ENCODE assay signal across 1 cellular context in genomic region chr22:38317995-38318715, GRCh38.
TF ChIP-seq lines count a peak whose summit lies in the region.

No MANE protein-coding gene starts in this region.

TF ChIP-seq in K562, 482 proteins besides CTCF, POLR2A, EP300 and RAD21 (continued from another document and continues in another):
- no peak for TF ChIP-seq IRF9 (tag; IDR thresholded peaks at IDR 0.05)
- no peak for TF ChIP-seq E2F8 (IDR thresholded peaks at IDR 0.05; ENCODE audit: low read depth, partially characterized antibody)
- TF ChIP-seq NFIX (CRISPR knock-in tag; IDR thresholded peaks at IDR 0.05; ENCODE audit: low read depth): no peak
- no peak for TF ChIP-seq KDM4B (IDR thresholded peaks at IDR 0.05; ENCODE audit: borderline replicate concordance in 2 of 2, low read depth in 1 of 2)
- peak; percentile 80 for TF ChIP-seq EP400 (IDR thresholded peaks at IDR 0.05)
- no peak for TF ChIP-seq ZNF277 (CRISPR knock-in tag; IDR thresholded peaks at IDR 0.05; ENCODE audit: borderline replicate concordance)
- no peak for TF ChIP-seq ZNF146 (CRISPR knock-in tag; IDR thresholded peaks at IDR 0.05; ENCODE audit: unreplicated experiment)
- no peak for TF ChIP-seq RCOR1 (IDR thresholded peaks at IDR 0.05; ENCODE audit: borderline replicate concordance in 1 of 2, low read depth in 2 of 2, low read length in 2 of 2)
- no peak for TF ChIP-seq NR2C2 (CRISPR knock-in tag; IDR thresholded peaks at IDR 0.05)
- 0 out of 2 replicates have a peak, but pooled peaks have one; percentile 24 for TF ChIP-seq NR2C2 (tag; IDR thresholded peaks at IDR 0.05)
- TF ChIP-seq MAZ (CRISPR knock-in tag; conservative IDR thresholded peaks at IDR 0.05 in 1 of 2, IDR thresholded peaks at IDR 0.05 in 1 of 2): no peak; a peak in 2 of 4 replicates
- TF ChIP-seq POLR3A (IDR thresholded peaks at IDR 0.05; ENCODE audit: borderline replicate concordance, extremely low read depth, insufficient read depth, insufficient read length): no peak
- TF ChIP-seq ADNP (tag; IDR thresholded peaks at IDR 0.05): no peak
- no peak for TF ChIP-seq CTCFL (IDR thresholded peaks at IDR 0.05; ENCODE audit: borderline replicate concordance, insufficient read depth, low read depth, low read length, poor library complexity, severe bottlenecking)
- no peak for TF ChIP-seq ILF3 (IDR thresholded peaks at IDR 0.05; ENCODE audit: borderline replicate concordance)
- no peak for TF ChIP-seq POLR2AphosphoS2 (IDR thresholded peaks at IDR 0.05; ENCODE audit: low read length)
- no peak for TF ChIP-seq CAMTA2 (CRISPR knock-in tag; conservative IDR thresholded peaks at IDR 0.05)
- no peak for TF ChIP-seq HEY1 (CRISPR knock-in tag; IDR thresholded peaks at IDR 0.05; ENCODE audit: borderline replicate concordance)
- no peak for TF ChIP-seq LARP7 (IDR thresholded peaks at IDR 0.05)
- no peak for TF ChIP-seq NONO (IDR thresholded peaks at IDR 0.05; ENCODE audit: low read depth in 2 of 2, low read length in 1 of 2)
- TF ChIP-seq SFPQ (IDR thresholded peaks at IDR 0.05; ENCODE audit: low read depth, low read length): no peak
- TF ChIP-seq ZNF324 (CRISPR knock-in tag; IDR thresholded peaks at IDR 0.05): no peak
- peak; percentile 64; the same call in 1 of the 2 replicates for TF ChIP-seq ZNF583 (CRISPR knock-in tag; IDR thresholded peaks at IDR 0.05)
- no peak for TF ChIP-seq ZNF23 (CRISPR knock-in tag; IDR thresholded peaks at IDR 0.05)
- peak; percentile 2 for TF ChIP-seq RBBP5 (IDR thresholded peaks at IDR 0.05; ENCODE audit: borderline replicate concordance, insufficient read depth, low read length, poor library complexity, severe bottlenecking)
- no peak for TF ChIP-seq ETS1 (conservative IDR thresholded peaks at IDR 0.05; ENCODE audit: control insufficient read depth, low read depth, low read length)
- TF ChIP-seq ATF1 (CRISPR knock-in tag; IDR thresholded peaks at IDR 0.05): no peak
- TF ChIP-seq ATF1 (tag; IDR thresholded peaks at IDR 0.05): no peak
- no peak for TF ChIP-seq FUS (optimal IDR thresholded peaks at IDR 0.05; ENCODE audit: low read depth, low read length)
- TF ChIP-seq ZZZ3 (IDR thresholded peaks at IDR 0.05): no peak
- no peak for TF ChIP-seq MXI1 (IDR thresholded peaks at IDR 0.05; ENCODE audit: low read depth, low read length)
- no peak for TF ChIP-seq FOXP4 (CRISPR knock-in tag; IDR thresholded peaks at IDR 0.05; ENCODE audit: borderline replicate concordance)
- no peak for TF ChIP-seq FOXA1 (IDR thresholded peaks at IDR 0.05; ENCODE audit: borderline replicate concordance)
- TF ChIP-seq MLLT1 (IDR thresholded peaks at IDR 0.05): no peak
- TF ChIP-seq TAF7 (tag; IDR thresholded peaks at IDR 0.05): no peak
- peak in 1 of 3 experiments; percentile 20 for TF ChIP-seq YY1 (IDR thresholded peaks at IDR 0.05; ENCODE audit: borderline replicate concordance in 1 of 3, control insufficient read depth in 1 of 3, extremely low read depth in 1 of 3, insufficient read depth in 3 of 3, insufficient read length in 1 of 3, insufficient replicate concordance in 2 of 3, low read depth in 1 of 3, low read length in 2 of 3)
- TF ChIP-seq ZNF232 (CRISPR knock-in tag; IDR thresholded peaks at IDR 0.05): no peak
- TF ChIP-seq ZNF518B (CRISPR knock-in tag; IDR thresholded peaks at IDR 0.05): no peak
- no peak for TF ChIP-seq MBD2 (IDR thresholded peaks at IDR 0.05; ENCODE audit: borderline replicate concordance, low read depth)
- peak; percentile 39 for TF ChIP-seq KDM5B (IDR thresholded peaks at IDR 0.05; ENCODE audit: insufficient replicate concordance, low read depth, low read length)
- no peak for TF ChIP-seq ZBTB5 (IDR thresholded peaks at IDR 0.05)
